ENCODE assay signal across 8 cellular contexts in genomic region chr11:66745356-66746235, GRCh38.
A peak's percentile ranks its signal among the peaks of the same experiment; 100 is the strongest.
DNase-seq lines count a peak whose midpoint lies in the region; ATAC-seq and TF ChIP-seq lines count a peak whose summit lies in the region.

No MANE protein-coding gene starts in this region.

- H2AFZ ChIP-seq in parathyroid adenoma: peak overlapping the region; percentile 84

- H3K27me3 ChIP-seq in parathyroid adenoma (ENCODE audit: control insufficient read depth, insufficient read depth, low read length): no peaks in the 10 kb centered on the region

- H3K4me3 ChIP-seq in fibroblast of pulmonary artery (replicated peaks; ENCODE audit: low read depth, low read length) (peak overlapping the region; percentile 83), parathyroid adenoma (ENCODE audit: low read depth, low read length) (peak overlapping the region; percentile 70)

- no peak overlapping the region for H3K9ac ChIP-seq in parathyroid adenoma

- peak overlapping the region; percentile 55 for H3K4me2 ChIP-seq in parathyroid adenoma (ENCODE audit: low read length)

- peak; percentile 39 for ATAC-seq in GM21825 (IDR thresholded peaks at IDR 0.05; ENCODE audit: unreplicated experiment)

- H3K79me2 ChIP-seq in parathyroid adenoma: no peaks in the 10 kb centered on the region

- TF ChIP-seq CTCF in fibroblast of pulmonary artery (IDR thresholded peaks at IDR 0.05; ENCODE audit: low read length, missing control alignments) (no peak), parathyroid adenoma (IDR thresholded peaks at IDR 0.05) (no peak)

- H3K9me3 ChIP-seq in parathyroid adenoma (ENCODE audit: control insufficient read depth, low read length): no peaks in the 10 kb centered on the region

- H3K36me3 ChIP-seq in parathyroid adenoma (ENCODE audit: control insufficient read depth, insufficient read depth, low read length): no peaks in the 10 kb centered on the region

- no peaks in the 10 kb centered on the region for H3K4me1 ChIP-seq in parathyroid adenoma

- DNase-seq in ELF-1 (ENCODE audit: low read depth, low spot score): peak; percentile 72
- DNase-seq in NCI-H146 treated with DMSO at 0.1 percent for 48 hours (lab: John Stamatoyannopoulos, UW; ENCODE audit: unreplicated experiment): peak; percentile 54
- peak; percentile 21 for DNase-seq in activated T-cell treated with anti-CD3 and anti-CD28 coated beads for 24 hours (ENCODE audit: low read depth)
- DNase-seq in fibroblast of pulmonary artery (ENCODE audit: low read depth): no peak
- DNase-seq in NCI-H1048 (lab: John Stamatoyannopoulos, UW): no peak
- no peak for DNase-seq in AML-193 (lab: John Stamatoyannopoulos, UW)

- H3K27ac ChIP-seq in parathyroid adenoma: peak overlapping the region; percentile 61

Comparison
In these comparisons a context has a peak if more than half of its experiments do, and no peak if none do; other contexts are left out.
1. DNase-seq: peak in ELF-1 (single experiment), NCI-H146 treated with DMSO at 0.1 percent for 48 hours (single experiment) and activated T-cell treated with anti-CD3 and anti-CD28 coated beads for 24 hours (single experiment); none in fibroblast of pulmonary artery (single experiment), NCI-H1048 (single experiment) and AML-193 (0 of 2).